26 cellular contexts compared by ENCODE assay signal in genomic region chr11:40215605-40216004, GRCh38.
"Had no signal": no experiment of that assay in that cellular context is flagged by ENCODE, and none has a peak within 500 bp of the region (broad histone marks: within the 10 kb centered on the region; RNA-seq: fewer than 3 reads in every experiment).

No MANE protein-coding gene starts in this region.

- DNase-seq: activated CD4-positive, alpha-beta memory T cell treated with anti-CD3 and anti-CD28 coated beads for 36 hours; activated CD4-positive, alpha-beta T cell treated with anti-CD3 and anti-CD28 coated beads, Interleukin-2, amount 10 ng/mL, durations not matched to agents 24 days and 14 days; activated CD4-positive, CD25-positive, alpha-beta regulatory T cell treated with anti-CD3 and anti-CD28 coated beads, Interleukin-2, amount 50 U/mL, for 72 hours; activated CD8-positive, alpha-beta memory T cell treated with anti-CD3 and anti-CD28 coated beads, Interleukin-2, amount 50 U/mL, for 48 hours; activated gamma-delta T cell; activated naive CD4-positive, alpha-beta T cell treated with anti-CD3 and anti-CD28 coated beads, Interleukin-2, amount 50 U/mL, for 16 hours; activated T-cell treated with anti-CD3 and anti-CD28 coated beads, Interleukin-2, amount 50 U/mL, for 24 hours; amniotic stem cell; central memory CD4-positive, alpha-beta T cell; foreskin keratinocyte; heart right ventricle; kidney glomerular epithelial cell; left lung; nephron progenitor cell; posterior cingulate gyrus; right cardiac atrium; stimulated activated CD4-positive, alpha-beta T cell treated with anti-CD3 and anti-CD28 coated beads, Interleukin-15, amount 100 ng/mL, for 24 hours; stimulated activated CD4-positive, alpha-beta T cell treated with anti-CD3 and anti-CD28 coated beads, Interleukin-2, amount 100 ng/mL, for 24 hours; stimulated activated naive CD4-positive, alpha-beta T cell treated with Interleukin-2 at 50 U/mL for 16 hours; T-helper 17 cell; testis; trophoblast cell; uterus had no signal

- H3K27ac Mint-ChIP-seq: activated CD4-positive, alpha-beta memory T cell treated with anti-CD3 and anti-CD28 coated beads for 36 hours; activated CD4-positive, alpha-beta T cell treated with anti-CD3 and anti-CD28 coated beads, Interleukin-2, amount 10 ng/mL, durations not matched to agents 24 days and 14 days; activated T-cell treated with anti-CD3 and anti-CD28 coated beads, Interleukin-2, amount 50 U/mL, for 24 hours; dendritic cell treated with granulocyte-macrophage colony-stimulating factor and Interleukin-4, amounts not matched to agents 40 ng/mL and 50 ng/mL, for 4 days; T-helper 17 cell had no signal

- H3K27me3 ChIP-seq: esophagus muscularis mucosa, foreskin keratinocyte, heart right ventricle, left lung, testis, uterus had no signal

- H3K4me1 ChIP-seq: esophagus muscularis mucosa, foreskin keratinocyte, heart right ventricle, left lung, testis, uterus had no signal

- H3K36me3 ChIP-seq: esophagus muscularis mucosa, heart right ventricle, left lung, uterus had no signal

- H3K36me3 Mint-ChIP-seq: activated CD4-positive, alpha-beta memory T cell treated with anti-CD3 and anti-CD28 coated beads for 36 hours had no signal

- H3K9me3 ChIP-seq: esophagus muscularis mucosa, heart right ventricle, left lung, testis, uterus had no signal

- H3K4me3 ChIP-seq: esophagus muscularis mucosa, left lung, lung, testis, uterus had no signal

- H3K4me1 Mint-ChIP-seq: activated CD4-positive, alpha-beta T cell treated with anti-CD3 and anti-CD28 coated beads, Interleukin-2, amount 10 ng/mL, durations not matched to agents 24 days and 14 days; T-helper 17 cell had no signal

- ATAC-seq: foreskin keratinocyte, left lung, T-helper 17 cell had no signal

- H3K4me3 Mint-ChIP-seq: activated CD4-positive, alpha-beta memory T cell treated with anti-CD3 and anti-CD28 coated beads for 36 hours; activated CD4-positive, alpha-beta T cell treated with anti-CD3 and anti-CD28 coated beads, Interleukin-2, amount 10 ng/mL, durations not matched to agents 24 days and 14 days; activated T-cell treated with anti-CD3 and anti-CD28 coated beads, Interleukin-2, amount 50 U/mL, for 24 hours; dendritic cell treated with granulocyte-macrophage colony-stimulating factor and Interleukin-4, amounts not matched to agents 40 ng/mL and 50 ng/mL, for 4 days; nephron progenitor cell; T-helper 17 cell had no signal

- H3K27ac ChIP-seq: esophagus muscularis mucosa, foreskin keratinocyte, left lung, testis had no signal

- H3K9me3 Mint-ChIP-seq: activated CD4-positive, alpha-beta T cell treated with anti-CD3 and anti-CD28 coated beads, Interleukin-2, amount 10 ng/mL, durations not matched to agents 24 days and 14 days; nephron progenitor cell had no signal

- H3K27me3 Mint-ChIP-seq: activated CD4-positive, alpha-beta memory T cell treated with anti-CD3 and anti-CD28 coated beads for 36 hours; activated CD4-positive, alpha-beta T cell treated with anti-CD3 and anti-CD28 coated beads, Interleukin-2, amount 10 ng/mL, durations not matched to agents 24 days and 14 days; activated T-cell treated with anti-CD3 and anti-CD28 coated beads, Interleukin-2, amount 50 U/mL, for 24 hours; dendritic cell treated with granulocyte-macrophage colony-stimulating factor and Interleukin-4, amounts not matched to agents 40 ng/mL and 50 ng/mL, for 4 days; T-helper 17 cell had no signal
